Comparison of ENCODE assay signal across 15 cellular contexts in the genomic region with DNA sequence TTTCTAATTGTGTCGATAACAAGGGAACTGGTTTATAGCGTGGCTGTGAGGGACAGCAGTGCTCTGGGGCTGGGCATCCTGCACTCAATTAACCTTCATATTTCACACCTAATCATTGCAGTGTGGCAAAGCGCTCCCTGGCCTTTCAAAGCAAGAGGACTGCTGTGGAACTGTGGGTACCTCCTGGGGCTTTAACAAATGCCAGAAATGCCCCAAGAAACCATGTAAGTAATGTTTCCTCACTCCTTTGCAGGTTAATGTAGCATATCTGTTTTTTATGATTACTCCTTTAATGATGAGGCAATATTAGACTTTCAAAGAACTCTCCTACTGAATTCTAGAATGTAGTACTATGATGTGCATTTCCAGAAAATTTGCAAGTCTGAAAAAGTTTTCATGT.
"Had no signal": no experiment of that assay in that cellular context is flagged by ENCODE, and none has a peak within 500 bp of the region (broad histone marks: within the 10 kb centered on the region; RNA-seq: fewer than 3 reads in every experiment).

No MANE protein-coding gene starts in this region.

- H3K27me3 ChIP-seq: cardiac muscle cell, ovary, suprapubic skin had no signal

- H3K9me3 ChIP-seq: ovary, suprapubic skin had no signal

- H3K36me3 ChIP-seq: ovary, suprapubic skin, WERI-Rb-1 had no signal

- H3K4me3 ChIP-seq: cardiac muscle cell, ovary, SK-N-MC, suprapubic skin had no signal

- H3K27ac ChIP-seq: cardiac muscle cell, ovary, SK-N-MC, suprapubic skin, WERI-Rb-1 had no signal

- DNase-seq: activated CD4-positive, alpha-beta T cell treated with anti-CD3 and anti-CD28 coated beads for 36 hours; activated CD8-positive, alpha-beta memory T cell treated with anti-CD3 and anti-CD28 coated beads, Interleukin-2, amount 50 U/mL, for 4 hours; activated CD8-positive, alpha-beta T cell treated with anti-CD3 and anti-CD28 coated beads for 36 hours; activated naive CD4-positive, alpha-beta T cell; cortex of kidney; effector CD8-positive, alpha-beta T cell; retina; T-cell; T1000; WERI-Rb-1 had no signal

- ATAC-seq: activated CD4-positive, alpha-beta T cell treated with anti-CD3 and anti-CD28 coated beads for 36 hours; activated CD8-positive, alpha-beta T cell treated with anti-CD3 and anti-CD28 coated beads for 36 hours; stimulated activated memory B cell treated with anti-CD40 and anti-IgM and Interleukin-4, amounts not matched to agents 10 μg/mL and 1 μg/mL and 100 μg/mL, for 72 hours; T-cell had no signal
